ENCODE assay signal across 8 cellular contexts in genomic region chr12:98515368-98516183, GRCh38. TPM values are rescaled to one million over a fixed set of nuclear protein-coding genes. Genes with fewer than 3 reads are reported as not detected.
DNase-seq lines count a peak whose midpoint lies in the region; ATAC-seq and TF ChIP-seq lines count a peak whose summit lies in the region.

Gene TMPO (plus strand): TSS chr12:98515590. CDS start chr12:98515868, 278 bp downstream.

- H3K36me3 ChIP-seq in HAP-1 (replicated peaks) (peaks cover 21% of the 10 kb centered on the region), MG63 (peaks cover 25% of the 10 kb centered on the region)

- no peaks in the 10 kb centered on the region for H3K9me3 Mint-ChIP-seq in natural killer cell treated with Interleukin-12 subunit alpha and Interleukin-12 subunit beta and Interleukin-15 and Interleukin-18, amount 100 ng/mL, for 72 hours

- no peak for TF ChIP-seq CTCF in fibroblast of mammary gland (conservative IDR thresholded peaks at IDR 0.05; ENCODE audit: control insufficient read depth, insufficient read depth, low read depth, low read length)

- H3K4me1 ChIP-seq in HAP-1: peaks cover 26% of the 10 kb centered on the region

- peaks cover 27 to 38% of the 10 kb centered on the region in 2 donors for H3K4me1 Mint-ChIP-seq in natural killer cell treated with Interleukin-12 subunit alpha and Interleukin-12 subunit beta and Interleukin-15 and Interleukin-18, amount 100 ng/mL, for 72 hours (ENCODE audit: low read depth in 2 of 2)

- H3K27me3 Mint-ChIP-seq in natural killer cell treated with Interleukin-12 subunit alpha and Interleukin-12 subunit beta and Interleukin-15 and Interleukin-18, amount 100 ng/mL, for 72 hours: no peaks in the 10 kb centered on the region

- H3K9me3 ChIP-seq in HAP-1 (no peaks in the 10 kb centered on the region), MG63 (no peaks in the 10 kb centered on the region)

- ATAC-seq in natural killer cell treated with Interleukin-12 subunit alpha and Interleukin-12 subunit beta and Interleukin-15 and Interleukin-18, amount 100 ng/mL, for 72 hours: peak; percentile 93 to 94

- DNase-seq in G401 (ENCODE audit: low spot score) (peak; percentile 87), HAP-1 (ENCODE audit: low spot score in 2 of 2) (peak; percentile 83 to 92), MG63 (peak; percentile 90), SHP77 (lab: John Stamatoyannopoulos, UW) (peak; percentile 84 to 89), fibroblast of mammary gland (ENCODE audit: low read depth) (peak; percentile 85)
- peak; percentile 95 for DNase-seq in activated T-helper 9 cell treated with anti-CD3 and anti-CD28 coated beads, Interleukin-2, amount 50 U/mL, for 16 hours (ENCODE audit: low read depth)
- DNase-seq in natural killer cell treated with Interleukin-12 subunit alpha and Interleukin-12 subunit beta and Interleukin-15 and Interleukin-18, amount 100 ng/mL, for 72 hours (ENCODE audit: low spot score): peak; percentile 97
- DNase-seq in stimulated activated naive CD4-positive, alpha-beta T cell treated with Interleukin-2 at 50 U/mL for 16 hours (lab: John Stamatoyannopoulos, UW): peak; percentile 92

- peaks cover 13% of the 10 kb centered on the region for H3K36me3 Mint-ChIP-seq in natural killer cell treated with Interleukin-12 subunit alpha and Interleukin-12 subunit beta and Interleukin-15 and Interleukin-18, amount 100 ng/mL, for 72 hours

- peak within 1 kb of the TSS; percentile 97 to 99 for H3K27ac Mint-ChIP-seq in natural killer cell treated with Interleukin-12 subunit alpha and Interleukin-12 subunit beta and Interleukin-15 and Interleukin-18, amount 100 ng/mL, for 72 hours

- H3K4me3 Mint-ChIP-seq in natural killer cell treated with Interleukin-12 subunit alpha and Interleukin-12 subunit beta and Interleukin-15 and Interleukin-18, amount 100 ng/mL, for 72 hours: peak within 1 kb of the TSS; percentile 99

- H3K4me3 ChIP-seq in HAP-1 (peak within 1 kb of the TSS; percentile 89), MG63 (peak within 1 kb of the TSS; percentile 94), fibroblast of mammary gland (ENCODE audit: control insufficient read depth, low read depth, low read length) (peak within 1 kb of the TSS; percentile 86)

- H3K27me3 ChIP-seq in HAP-1 (ENCODE audit: low read depth) (no peaks in the 10 kb centered on the region), MG63 (no peaks in the 10 kb centered on the region)

- in situ Hi-C loops in G401 (cut with HindIII; ENCODE audit: low sequenced_read_pairs) (no loop called here), HAP-1 (cut with MboI; ENCODE audit: low sequenced_read_pairs) (no loop called here)

RNA-seq across cellular contexts. Expression of gene TMPO, which starts in this region (rescaled TPM):
- 186 and 272 TPM in 2 replicates for total RNA-seq in G401 (2014; rRNA removed; shearing (Covaris generic))
- 183 and 262 TPM in 2 replicates for total RNA-seq in MG63 (2014; rRNA removed; shearing (Covaris generic); ENCODE audit: low replicate concordance)
- 100 to 1,000 TPM; 147 to 219 TPM for total RNA-seq in natural killer cell treated with Interleukin-12 subunit alpha and Interleukin-12 subunit beta and Interleukin-15 and Interleukin-18, amount 100 ng/mL, for 72 hours

Comparison
In these comparisons a context has a peak if more than half of its experiments do, and no peak if none do; other contexts are left out.
1. Peak in every context shown above with its lines: DNase-seq, ATAC-seq and H3K4me3 ChIP-seq.